Comparison of ENCODE assay signal across 9 cellular contexts in the genomic region with DNA sequence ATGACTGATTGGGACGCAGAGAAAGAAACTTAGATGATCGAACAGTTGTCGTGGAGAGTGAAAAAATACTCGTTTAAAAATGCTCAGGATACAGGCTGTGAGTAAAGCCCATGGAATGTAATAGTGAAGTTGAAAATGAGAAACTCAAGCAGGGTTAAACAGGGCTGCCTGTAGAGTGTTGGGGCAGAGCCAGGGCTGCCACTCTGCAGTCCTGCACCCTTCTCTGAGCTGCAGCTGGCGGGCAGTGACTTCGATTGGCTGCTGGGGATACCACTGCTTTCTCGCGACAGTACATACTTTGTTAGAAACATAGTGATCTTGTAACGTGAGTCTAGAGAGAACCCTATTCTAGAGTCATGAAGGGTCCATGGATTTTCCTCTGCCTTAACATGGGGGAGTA.
DNase-seq lines count a peak whose midpoint lies in the region; ATAC-seq and TF ChIP-seq lines count a peak whose summit lies in the region.
"Had no signal": no experiment of that assay in that cellular context is flagged by ENCODE, and none has a peak within 500 bp of the region (broad histone marks: within the 10 kb centered on the region; RNA-seq: fewer than 3 reads in every experiment).

No MANE protein-coding gene starts in this region.

- H3K4me3 Mint-ChIP-seq in stimulated activated effector memory CD8-positive, alpha-beta T cell treated with anti-CD3 and anti-CD28 coated beads, Interleukin-12 subunit alpha, Interleukin-12 subunit beta, amount 100 ng/mL, for 72 hours = no peak overlapping the region
- no peak overlapping the region for H3K4me3 Mint-ChIP-seq in activated T-cell treated with anti-CD3 and anti-CD28 coated beads, Interleukin-2, amount 50 U/mL, for 72 hours

- no peaks in the 10 kb centered on the region for H3K27me3 ChIP-seq in HCT116 (ENCODE audit: insufficient read depth, low read length)

- TF ChIP-seq POLR2A in HCT116 (IDR thresholded peaks at IDR 0.05; ENCODE audit: borderline replicate concordance, extremely low read depth, insufficient read depth, insufficient read length) = no peak

- no peaks in the 10 kb centered on the region for H3K36me3 ChIP-seq in HCT116 (ENCODE audit: control insufficient read depth in 1 of 2, insufficient read depth in 2 of 2, low read length in 2 of 2)

- H3K27me3 Mint-ChIP-seq in activated T-cell treated with anti-CD3 and anti-CD28 coated beads, Interleukin-2, amount 50 U/mL, for 72 hours (ENCODE audit: low read depth) = no peaks in the 10 kb centered on the region
- H3K27me3 Mint-ChIP-seq: effector memory CD8-positive, alpha-beta T cell had no signal

- DNase-seq in HCT116 (ENCODE audit: low read depth, low spot score) = no peak
- no peak for DNase-seq in astrocyte of the cerebellum (ENCODE audit: low read depth)
- DNase-seq in iPS-NIHi11 (ENCODE audit: low spot score) = peak; percentile 56
- no peak for DNase-seq in stimulated activated effector memory CD8-positive, alpha-beta T cell treated with anti-CD3 and anti-CD28 coated beads, Interleukin-12 subunit alpha, Interleukin-12 subunit beta, amount 100 ng/mL, for 72 hours (ENCODE audit: low spot score in 2 of 2)
- DNase-seq in activated T-cell treated with anti-CD3 and anti-CD28 coated beads, Interleukin-2, amount 50 U/mL, for 72 hours = no peak
- no peak for DNase-seq in GM19238 (ENCODE audit: insufficient read length, low spot score)
- DNase-seq: effector memory CD8-positive, alpha-beta T cell had no signal

- CTCF ChIA-PET in HCT116 (lab: Charles Lee) = interaction anchor here (1.5 kb wide), 1 partner anchor 143 kb away, joined by 3 read pairs; no protein-coding TSS in a partner anchor

- H3K36me3 Mint-ChIP-seq in stimulated activated effector memory CD8-positive, alpha-beta T cell treated with anti-CD3 and anti-CD28 coated beads, Interleukin-12 subunit alpha, Interleukin-12 subunit beta, amount 100 ng/mL, for 72 hours = peaks cover 13% of the 10 kb centered on the region
- H3K36me3 Mint-ChIP-seq in activated T-cell treated with anti-CD3 and anti-CD28 coated beads, Interleukin-2, amount 50 U/mL, for 72 hours (ENCODE audit: insufficient read depth in 2 of 2) = no peaks in the 10 kb centered on the region

- H3K4me3 ChIP-seq in HCT116 (replicated peaks in 1 of 2; ENCODE audit: low read depth in 1 of 2, low read length in 2 of 2) (no peak overlapping the region), astrocyte of the cerebellum (ENCODE audit: low read depth, low read length) (peak overlapping the region; percentile 11)

- peaks cover 10 to 24% of the 10 kb centered on the region in 2 experiments for H3K4me1 ChIP-seq in HCT116 (ENCODE audit: control insufficient read depth in 1 of 2, insufficient read depth in 2 of 2, low read length in 2 of 2)

- intact Hi-C loops in HCT116 (cut with micrococcal nuclease) = no loop called here

- no peak overlapping the region for H2AFZ ChIP-seq in HCT116 (ENCODE audit: low read depth, low read length, poor library complexity, severe bottlenecking)

- ATAC-seq in HCT116 = peak; percentile 78
- ATAC-seq in stimulated activated effector memory CD8-positive, alpha-beta T cell treated with anti-CD3 and anti-CD28 coated beads, Interleukin-12 subunit alpha, Interleukin-12 subunit beta, amount 100 ng/mL, for 72 hours = no peak
- no peak for ATAC-seq in activated T-cell treated with anti-CD3 and anti-CD28 coated beads, Interleukin-2, amount 50 U/mL, for 72 hours (replicated peaks in 1 of 2)
- no peak for ATAC-seq in GM21515 (IDR thresholded peaks at IDR 0.05; ENCODE audit: unreplicated experiment)
- ATAC-seq in HG03460 (IDR thresholded peaks at IDR 0.05; ENCODE audit: unreplicated experiment) = no peak
- ATAC-seq: effector memory CD8-positive, alpha-beta T cell had no signal

- TF ChIP-seq RAD21 in HCT116 (IDR thresholded peaks at IDR 0.05; ENCODE audit: low read depth) = no peak

- peak overlapping the region; percentile 12; the same call in 1 of the 2 replicates for H3K9ac ChIP-seq in HCT116 (ENCODE audit: low read length)

- H3K4me1 Mint-ChIP-seq in stimulated activated effector memory CD8-positive, alpha-beta T cell treated with anti-CD3 and anti-CD28 coated beads, Interleukin-12 subunit alpha, Interleukin-12 subunit beta, amount 100 ng/mL, for 72 hours = peaks cover 68% of the 10 kb centered on the region
- peaks cover 37% of the 10 kb centered on the region for H3K4me1 Mint-ChIP-seq in activated T-cell treated with anti-CD3 and anti-CD28 coated beads, Interleukin-2, amount 50 U/mL, for 72 hours (ENCODE audit: low read depth)

- POLR2A ChIA-PET in HCT116 (lab: Charles Lee) = no interaction called here

- BruUV-seq in HCT116 (replicated peaks; lab: Mats Ljungman, UMichigan) = no TSS peak

- peaks cover 13% of the 10 kb centered on the region; the same call in 1 of the 2 replicates for H4K20me1 ChIP-seq in HCT116 (ENCODE audit: insufficient read depth)

- no peak overlapping the region for H3K27ac ChIP-seq in HCT116 (ENCODE audit: low read depth, low read length)

- RAD21 ChIA-PET in HCT116 (lab: Charles Lee; ENCODE audit: low non-redundant PET in 1 of 2, low total read pairs in 2 of 2, uncharacterized antibody in 2 of 2, unreplicated experiment in 2 of 2) = no interaction called here

- H3K79me2 ChIP-seq in HCT116 (ENCODE audit: insufficient read depth, low read length) = peaks cover 95% of the 10 kb centered on the region

- no peak for TF ChIP-seq CTCF in HCT116 (IDR thresholded peaks at IDR 0.05 in 2 of 3, conservative IDR thresholded peaks at IDR 0.05 in 1 of 3; ENCODE audit: borderline replicate concordance in 1 of 3, insufficient read depth in 1 of 3, low read depth in 2 of 3, low read length in 2 of 3)
- no peak for TF ChIP-seq CTCF in astrocyte of the cerebellum (IDR thresholded peaks at IDR 0.05; ENCODE audit: low read depth, low read length, missing control alignments)

- no peaks in the 10 kb centered on the region for H3K9me3 ChIP-seq in HCT116 (ENCODE audit: control insufficient read depth in 1 of 2, insufficient read depth in 1 of 2, low read depth in 1 of 2, low read length in 2 of 2)

- H3K27ac Mint-ChIP-seq in stimulated activated effector memory CD8-positive, alpha-beta T cell treated with anti-CD3 and anti-CD28 coated beads, Interleukin-12 subunit alpha, Interleukin-12 subunit beta, amount 100 ng/mL, for 72 hours = peak overlapping the region; percentile 41
- no peak overlapping the region for H3K27ac Mint-ChIP-seq in activated T-cell treated with anti-CD3 and anti-CD28 coated beads, Interleukin-2, amount 50 U/mL, for 72 hours

- no peaks in the 10 kb centered on the region for H3K9me2 ChIP-seq in HCT116 (ENCODE audit: insufficient read depth)

- H3K4me2 ChIP-seq in HCT116 (ENCODE audit: low read length) = peak overlapping the region; percentile 45

- H3K9me3 Mint-ChIP-seq in stimulated activated effector memory CD8-positive, alpha-beta T cell treated with anti-CD3 and anti-CD28 coated beads, Interleukin-12 subunit alpha, Interleukin-12 subunit beta, amount 100 ng/mL, for 72 hours = no peaks in the 10 kb centered on the region
- no peaks in the 10 kb centered on the region for H3K9me3 Mint-ChIP-seq in activated T-cell treated with anti-CD3 and anti-CD28 coated beads, Interleukin-2, amount 50 U/mL, for 72 hours
- H3K9me3 Mint-ChIP-seq: effector memory CD8-positive, alpha-beta T cell had no signal

- in situ Hi-C loops in astrocyte of the cerebellum (cut with HindIII; ENCODE audit: low sequenced_read_pairs) = no loop called here

TF ChIP-seq in HCT116, 20 proteins besides CTCF, POLR2A, EP300 and RAD21:
- TF ChIP-seq ZBTB33 (IDR thresholded peaks at IDR 0.05; ENCODE audit: extremely low read depth, insufficient replicate concordance, low read length) (no peak), EGR1 (IDR thresholded peaks at IDR 0.05; ENCODE audit: low read depth) (no peak), ZFX (IDR thresholded peaks at IDR 0.05) (no peak), POLR2AphosphoS5 (IDR thresholded peaks at IDR 0.05; ENCODE audit: low read depth, low read length) (no peak), SRF (IDR thresholded peaks at IDR 0.05; ENCODE audit: low read depth) (no peak), SIN3A (IDR thresholded peaks at IDR 0.05; ENCODE audit: low read depth) (no peak), ELF1 (IDR thresholded peaks at IDR 0.05; ENCODE audit: borderline replicate concordance, low read depth) (no peak), ZNF274 (IDR thresholded peaks at IDR 0.05; ENCODE audit: low read depth, low read length) (no peak)
